Comparison of ENCODE assay signal across 1 cellular context in genomic region chr4:147617173-147617840, GRCh38.
TF ChIP-seq lines count a peak whose summit lies in the region.

TSS of gene TMEM184C (plus strand) at chr4:147617397. CDS start at chr4:147617957, 560 bp downstream.

TF ChIP-seq in GM12878, 131 proteins besides CTCF, POLR2A, EP300 and RAD21 (continued from another document and continues in another):
- TF ChIP-seq BCLAF1 (IDR thresholded peaks at IDR 0.05): no peak
- no peak for TF ChIP-seq BRCA1 (IDR thresholded peaks at IDR 0.05; ENCODE audit: low read depth, low read length)
- no peak for TF ChIP-seq REST (IDR thresholded peaks at IDR 0.05; ENCODE audit: low read depth, low read length)
- no peak for TF ChIP-seq NFIC (IDR thresholded peaks at IDR 0.05; ENCODE audit: low read depth, low read length)
- peak; percentile 15; the same call in 1 of the 3 replicates for TF ChIP-seq POU2F2 (IDR thresholded peaks at IDR 0.05; ENCODE audit: borderline replicate concordance, low read depth, low read length)
- TF ChIP-seq E4F1 (IDR thresholded peaks at IDR 0.05; ENCODE audit: borderline replicate concordance, partially characterized antibody): peak; percentile 74
- TF ChIP-seq BHLHE40 (IDR thresholded peaks at IDR 0.05; ENCODE audit: borderline replicate concordance in 1 of 2, low read depth in 2 of 2, low read length in 1 of 2): peak; percentile 88 to 91
- TF ChIP-seq CBX3 (IDR thresholded peaks at IDR 0.05; ENCODE audit: borderline replicate concordance, low read depth): no peak
- TF ChIP-seq ESRRA (IDR thresholded peaks at IDR 0.05; ENCODE audit: low read length): no peak
- peak in 1 of 2 experiments; percentile 39; a peak in 2 of 4 replicates for TF ChIP-seq IKZF2 (IDR thresholded peaks at IDR 0.05)
- peak; percentile 46; the same call in 1 of the 2 replicates for TF ChIP-seq SMAD5 (IDR thresholded peaks at IDR 0.05; ENCODE audit: low read depth)
- TF ChIP-seq SMAD1 (IDR thresholded peaks at IDR 0.05; ENCODE audit: low read depth, partially characterized antibody): no peak
- TF ChIP-seq SIN3A (IDR thresholded peaks at IDR 0.05; ENCODE audit: low read depth, low read length): peak; percentile 89
- 0 out of 2 replicates have a peak, but pooled peaks have one; percentile 17 for TF ChIP-seq RUNX3 (IDR thresholded peaks at IDR 0.05; ENCODE audit: low read length)
- no peak for TF ChIP-seq FOXK2 (IDR thresholded peaks at IDR 0.05)
- TF ChIP-seq ZNF207 (IDR thresholded peaks at IDR 0.05; ENCODE audit: borderline replicate concordance): no peak
- TF ChIP-seq STAT1 (conservative IDR thresholded peaks at IDR 0.05): no peak
- peak; percentile 69 for TF ChIP-seq MEF2B (IDR thresholded peaks at IDR 0.05; ENCODE audit: partially characterized antibody, poor library complexity, severe bottlenecking)
- peak; percentile 64; the same call in 1 of the 2 replicates for TF ChIP-seq IKZF1 (conservative IDR thresholded peaks at IDR 0.05)
- peak; percentile 63; the same call in 1 of the 2 replicates for TF ChIP-seq RELB (IDR thresholded peaks at IDR 0.05; ENCODE audit: low read depth)
- peak; percentile 70; the same call in 1 of the 2 replicates for TF ChIP-seq STAT3 (IDR thresholded peaks at IDR 0.05; ENCODE audit: low read depth, low read length)
- 0 out of 2 replicates have a peak, but pooled peaks have one; percentile 60 for TF ChIP-seq ASH2L (IDR thresholded peaks at IDR 0.05; ENCODE audit: borderline replicate concordance, low read depth)
- TF ChIP-seq USF2 (IDR thresholded peaks at IDR 0.05; ENCODE audit: borderline replicate concordance, low read depth, low read length): no peak
- no peak for TF ChIP-seq KDM1A (IDR thresholded peaks at IDR 0.05; ENCODE audit: borderline replicate concordance)
- no peak for TF ChIP-seq JUND (IDR thresholded peaks at IDR 0.05; ENCODE audit: low read depth, low read length)
- TF ChIP-seq CUX1 (IDR thresholded peaks at IDR 0.05; ENCODE audit: insufficient replicate concordance, low read depth, low read length): no peak
- TF ChIP-seq ZBTB11 (CRISPR knock-in tag; IDR thresholded peaks at IDR 0.05): peak; percentile 43; the same call in 1 of the 2 replicates
- no peak for TF ChIP-seq BCL3 (IDR thresholded peaks at IDR 0.05; ENCODE audit: borderline replicate concordance, insufficient read depth, low read depth, low read length, poor library complexity, severe bottlenecking)
- TF ChIP-seq DPF2 (IDR thresholded peaks at IDR 0.05): no peak
- peak; percentile 67; the same call in 1 of the 2 replicates for TF ChIP-seq MXI1 (IDR thresholded peaks at IDR 0.05; ENCODE audit: low read depth, low read length)
- peak; percentile 62 for TF ChIP-seq RELA (IDR thresholded peaks at IDR 0.05; ENCODE audit: borderline replicate concordance, partially characterized antibody)
- TF ChIP-seq POLR2AphosphoS5 (IDR thresholded peaks at IDR 0.05; ENCODE audit: low read length): peak; percentile 95
